In genomic region chr4:25827897-25828296, GRCh38 we compare ENCODE assay signal across 21 cellular contexts. TPM values are rescaled to one million over a fixed set of nuclear protein-coding genes. Genes with fewer than 3 reads are reported as not detected.
DNase-seq lines count a peak whose midpoint lies in the region; ATAC-seq, FAIRE-seq and TF ChIP-seq lines count a peak whose summit lies in the region.
"Had no signal": no experiment of that assay in that cellular context is flagged by ENCODE, and none has a peak within 500 bp of the region (broad histone marks: within the 10 kb centered on the region; RNA-seq: fewer than 3 reads in every experiment).

No MANE protein-coding gene starts in this region.

- H3K9me3 Mint-ChIP-seq in CD4-positive, CD25-positive, alpha-beta regulatory T cell, result no peaks in the 10 kb centered on the region
- H3K9me3 Mint-ChIP-seq in stimulated activated effector memory CD8-positive, alpha-beta T cell treated with anti-CD3 and anti-CD28 coated beads, Interleukin-12 subunit alpha, Interleukin-12 subunit beta, amount 100 ng/mL, for 72 hours, result no peaks in the 10 kb centered on the region
- H3K9me3 Mint-ChIP-seq in effector memory CD8-positive, alpha-beta T cell, result no peaks in the 10 kb centered on the region

- DNase-seq in CD4-positive, CD25-positive, alpha-beta regulatory T cell, result no peak
- no peak for DNase-seq in GM12892 (ENCODE audit: insufficient read length)
- DNase-seq in NCI-H82 (lab: John Stamatoyannopoulos, UW), result peak; percentile 90
- DNase-seq in stimulated activated effector memory CD8-positive, alpha-beta T cell treated with anti-CD3 and anti-CD28 coated beads, Interleukin-12 subunit alpha, Interleukin-12 subunit beta, amount 100 ng/mL, for 72 hours (ENCODE audit: low spot score in 2 of 2), result no peak
- no peak for DNase-seq in NCI-H1105 treated with DMSO at 0.1 percent for 48 hours (lab: John Stamatoyannopoulos, UW)
- no peak for DNase-seq in effector memory CD8-positive, alpha-beta T cell
- DNase-seq: DMS53, IMR-90, NCI-H1048, NCI-H1417 treated with DMSO at 0.1 percent for 48 hours, NCI-H187, NCI-H2081 treated with DMSO at 0.1 percent for 48 hours, NCI-H2171 treated with DMSO at 0.1 percent for 48 hours, NCI-H345, NCI-H510A treated with DMSO at 0.1 percent for 48 hours, NCI-H774, RPMI8226, SHP77 had no signal

- peaks cover 47% of the 10 kb centered on the region for H3K36me3 Mint-ChIP-seq in CD4-positive, CD25-positive, alpha-beta regulatory T cell
- H3K36me3 Mint-ChIP-seq in stimulated activated effector memory CD8-positive, alpha-beta T cell treated with anti-CD3 and anti-CD28 coated beads, Interleukin-12 subunit alpha, Interleukin-12 subunit beta, amount 100 ng/mL, for 72 hours, result peaks cover 70% of the 10 kb centered on the region
- H3K36me3 Mint-ChIP-seq in effector memory CD8-positive, alpha-beta T cell (ENCODE audit: insufficient read depth), result peaks cover 28% of the 10 kb centered on the region

- no peak overlapping the region for H3K27ac ChIP-seq in CD4-positive, CD25-positive, alpha-beta regulatory T cell (ENCODE audit: insufficient read depth, low read length, poor library complexity, severe bottlenecking)
- H3K27ac ChIP-seq: KMS-11 had no signal

- H3K4me3 Mint-ChIP-seq in CD4-positive, CD25-positive, alpha-beta regulatory T cell, result no peak overlapping the region
- H3K4me3 Mint-ChIP-seq in stimulated activated effector memory CD8-positive, alpha-beta T cell treated with anti-CD3 and anti-CD28 coated beads, Interleukin-12 subunit alpha, Interleukin-12 subunit beta, amount 100 ng/mL, for 72 hours, result no peak overlapping the region
- H3K4me3 Mint-ChIP-seq in effector memory CD8-positive, alpha-beta T cell, result no peak overlapping the region

- no peak for TF ChIP-seq POLR2A in GM12892 (IDR thresholded peaks at IDR 0.05; ENCODE audit: low read depth, low read length)

- no peak overlapping the region for H3K4me3 ChIP-seq in CD4-positive, CD25-positive, alpha-beta regulatory T cell (ENCODE audit: low read depth, low read length)

- no peaks in the 10 kb centered on the region for H3K9me3 ChIP-seq in CD4-positive, CD25-positive, alpha-beta regulatory T cell (ENCODE audit: control insufficient read depth in 2 of 2, low read length in 2 of 2)

- no peak for ATAC-seq in CD4-positive, CD25-positive, alpha-beta regulatory T cell (ENCODE audit: low read depth in 2 of 2)
- ATAC-seq in stimulated activated effector memory CD8-positive, alpha-beta T cell treated with anti-CD3 and anti-CD28 coated beads, Interleukin-12 subunit alpha, Interleukin-12 subunit beta, amount 100 ng/mL, for 72 hours, result no peak
- ATAC-seq in GM21825 (IDR thresholded peaks at IDR 0.05; ENCODE audit: unreplicated experiment), result no peak
- ATAC-seq in effector memory CD8-positive, alpha-beta T cell (replicated peaks), result no peak

- H3K4me1 Mint-ChIP-seq in CD4-positive, CD25-positive, alpha-beta regulatory T cell, result peaks cover 0 to 7% (median 6%) of the 10 kb centered on the region in 4 donors
- peaks cover 5% of the 10 kb centered on the region for H3K4me1 Mint-ChIP-seq in stimulated activated effector memory CD8-positive, alpha-beta T cell treated with anti-CD3 and anti-CD28 coated beads, Interleukin-12 subunit alpha, Interleukin-12 subunit beta, amount 100 ng/mL, for 72 hours
- peaks cover 12 to 33% of the 10 kb centered on the region in 2 donors for H3K4me1 Mint-ChIP-seq in effector memory CD8-positive, alpha-beta T cell (ENCODE audit: low read depth in 2 of 2)

- H3K36me3 ChIP-seq in CD4-positive, CD25-positive, alpha-beta regulatory T cell (ENCODE audit: control insufficient read depth, insufficient read depth, low read length), result peaks cover 55% of the 10 kb centered on the region

- no peaks in the 10 kb centered on the region for H3K27me3 ChIP-seq in CD4-positive, CD25-positive, alpha-beta regulatory T cell (ENCODE audit: control insufficient read depth, insufficient read depth, low read length)

- H3K4me1 ChIP-seq in CD4-positive, CD25-positive, alpha-beta regulatory T cell (ENCODE audit: control insufficient read depth, insufficient read depth, low read length, poor library complexity, severe bottlenecking), result no peaks in the 10 kb centered on the region

- peak; percentile 40 for FAIRE-seq in GM12892 (lab: Jason Lieb, UNC)
- FAIRE-seq: G401.6 had no signal

- peak overlapping the region in 2 of 3 donors; percentile 47 to 62 for H3K27ac Mint-ChIP-seq in CD4-positive, CD25-positive, alpha-beta regulatory T cell
- H3K27ac Mint-ChIP-seq in stimulated activated effector memory CD8-positive, alpha-beta T cell treated with anti-CD3 and anti-CD28 coated beads, Interleukin-12 subunit alpha, Interleukin-12 subunit beta, amount 100 ng/mL, for 72 hours, result peak overlapping the region; percentile 34
- H3K27ac Mint-ChIP-seq in effector memory CD8-positive, alpha-beta T cell, result peak overlapping the region in 1 of 2 donors; percentile 30

- no peaks in the 10 kb centered on the region for H3K27me3 Mint-ChIP-seq in CD4-positive, CD25-positive, alpha-beta regulatory T cell
- H3K27me3 Mint-ChIP-seq in effector memory CD8-positive, alpha-beta T cell, result no peaks in the 10 kb centered on the region

RNA-seq across cellular contexts. Expression of gene SEL1L3, which starts 34.9 kb away (rescaled TPM):
- 74.5 TPM for total RNA-seq in CD4-positive, CD25-positive, alpha-beta regulatory T cell
- 10 to 100 TPM; 36.5 to 61.0 (median 44.9) TPM for polyA plus RNA-seq in CD4-positive, CD25-positive, alpha-beta regulatory T cell
- 50.1 TPM for polyA plus RNA-seq in GM12892 (2012; ENCODE audit: missing spikeins)
